In the genomic region with DNA sequence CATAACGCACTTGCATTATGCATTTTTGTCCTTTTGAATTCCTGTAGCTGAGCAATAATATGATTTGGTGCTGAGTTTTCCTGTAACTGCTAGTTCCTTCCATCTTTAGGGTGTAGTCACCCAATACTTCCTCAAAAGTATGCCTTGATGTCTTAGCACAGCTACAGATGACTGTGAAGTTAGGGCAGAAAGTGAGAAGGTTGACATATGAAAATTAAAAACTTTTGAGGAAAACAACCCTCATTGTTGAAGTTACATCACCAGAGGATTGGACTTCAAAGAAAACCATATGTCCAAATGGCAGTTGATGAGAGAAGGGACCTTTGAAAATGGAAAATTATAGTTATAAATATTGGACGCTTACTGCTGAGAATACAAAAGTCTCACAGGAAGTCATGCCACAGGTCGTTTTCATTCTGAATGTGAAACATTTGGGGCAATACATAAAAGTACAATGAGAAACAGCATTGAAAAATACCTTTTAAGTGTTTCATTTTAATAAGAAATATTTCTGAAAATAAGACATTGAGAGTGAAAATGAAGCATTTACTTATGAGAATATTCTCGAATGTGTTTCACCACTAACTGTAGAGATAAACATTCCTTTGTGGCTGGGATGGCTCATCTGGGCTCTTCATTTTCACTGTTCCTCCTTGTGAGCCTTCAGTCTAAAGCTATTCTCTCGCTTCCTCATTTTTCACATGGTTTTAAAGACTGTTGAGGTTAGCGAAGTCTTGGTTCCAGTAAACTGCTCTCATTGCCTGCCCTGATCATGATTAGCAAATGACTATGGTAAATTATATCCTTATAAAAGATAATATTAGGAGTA, we compare ENCODE assay signal across 1 cellular context.
TF ChIP-seq lines count a peak whose summit lies in the region.

No MANE protein-coding gene starts in this region.

TF ChIP-seq in GM12878, 131 proteins besides CTCF, POLR2A, EP300 and RAD21 (continued from another document and continues in another):
- no peak for TF ChIP-seq TAF1 (IDR thresholded peaks at IDR 0.05; ENCODE audit: borderline replicate concordance, low read depth, low read length)
- TF ChIP-seq, protein P1, sequence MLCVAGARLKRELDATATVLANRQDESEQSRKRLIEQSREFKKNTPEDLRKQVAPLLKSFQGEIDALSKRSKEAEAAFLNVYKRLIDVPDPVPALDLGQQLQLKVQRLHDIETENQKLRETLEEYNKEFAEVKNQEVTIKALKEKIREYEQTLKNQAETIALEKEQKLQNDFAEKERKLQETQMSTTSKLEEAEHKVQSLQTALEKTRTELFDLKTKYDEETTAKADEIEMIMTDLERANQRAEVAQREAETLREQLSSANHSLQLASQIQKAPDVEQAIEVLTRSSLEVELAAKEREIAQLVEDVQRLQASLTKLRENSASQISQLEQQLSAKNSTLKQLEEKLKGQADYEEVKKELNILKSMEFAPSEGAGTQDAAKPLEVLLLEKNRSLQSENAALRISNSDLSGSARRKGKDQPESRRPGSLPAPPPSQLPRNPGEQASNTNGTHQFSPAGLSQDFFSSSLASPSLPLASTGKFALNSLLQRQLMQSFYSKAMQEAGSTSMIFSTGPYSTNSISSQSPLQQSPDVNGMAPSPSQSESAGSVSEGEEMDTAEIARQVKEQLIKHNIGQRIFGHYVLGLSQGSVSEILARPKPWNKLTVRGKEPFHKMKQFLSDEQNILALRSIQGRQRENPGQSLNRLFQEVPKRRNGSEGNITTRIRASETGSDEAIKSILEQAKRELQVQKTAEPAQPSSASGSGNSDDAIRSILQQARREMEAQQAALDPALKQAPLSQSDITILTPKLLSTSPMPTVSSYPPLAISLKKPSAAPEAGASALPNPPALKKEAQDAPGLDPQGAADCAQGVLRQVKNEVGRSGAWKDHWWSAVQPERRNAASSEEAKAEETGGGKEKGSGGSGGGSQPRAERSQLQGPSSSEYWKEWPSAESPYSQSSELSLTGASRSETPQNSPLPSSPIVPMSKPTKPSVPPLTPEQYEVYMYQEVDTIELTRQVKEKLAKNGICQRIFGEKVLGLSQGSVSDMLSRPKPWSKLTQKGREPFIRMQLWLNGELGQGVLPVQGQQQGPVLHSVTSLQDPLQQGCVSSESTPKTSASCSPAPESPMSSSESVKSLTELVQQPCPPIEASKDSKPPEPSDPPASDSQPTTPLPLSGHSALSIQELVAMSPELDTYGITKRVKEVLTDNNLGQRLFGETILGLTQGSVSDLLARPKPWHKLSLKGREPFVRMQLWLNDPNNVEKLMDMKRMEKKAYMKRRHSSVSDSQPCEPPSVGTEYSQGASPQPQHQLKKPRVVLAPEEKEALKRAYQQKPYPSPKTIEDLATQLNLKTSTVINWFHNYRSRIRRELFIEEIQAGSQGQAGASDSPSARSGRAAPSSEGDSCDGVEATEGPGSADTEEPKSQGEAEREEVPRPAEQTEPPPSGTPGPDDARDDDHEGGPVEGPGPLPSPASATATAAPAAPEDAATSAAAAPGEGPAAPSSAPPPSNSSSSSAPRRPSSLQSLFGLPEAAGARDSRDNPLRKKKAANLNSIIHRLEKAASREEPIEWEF (IDR thresholded peaks at IDR 0.05; ENCODE audit: insufficient replicate concordance, low read depth, low read length) = peak; percentile 36
- peak; percentile 92 for TF ChIP-seq DPF2 (IDR thresholded peaks at IDR 0.05)
- peak; percentile 81 for TF ChIP-seq IKZF1 (conservative IDR thresholded peaks at IDR 0.05)
- TF ChIP-seq, protein P2, sequence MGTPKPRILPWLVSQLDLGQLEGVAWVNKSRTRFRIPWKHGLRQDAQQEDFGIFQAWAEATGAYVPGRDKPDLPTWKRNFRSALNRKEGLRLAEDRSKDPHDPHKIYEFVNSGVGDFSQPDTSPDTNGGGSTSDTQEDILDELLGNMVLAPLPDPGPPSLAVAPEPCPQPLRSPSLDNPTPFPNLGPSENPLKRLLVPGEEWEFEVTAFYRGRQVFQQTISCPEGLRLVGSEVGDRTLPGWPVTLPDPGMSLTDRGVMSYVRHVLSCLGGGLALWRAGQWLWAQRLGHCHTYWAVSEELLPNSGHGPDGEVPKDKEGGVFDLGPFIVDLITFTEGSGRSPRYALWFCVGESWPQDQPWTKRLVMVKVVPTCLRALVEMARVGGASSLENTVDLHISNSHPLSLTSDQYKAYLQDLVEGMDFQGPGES (IDR thresholded peaks at IDR 0.05) = no peak
- TF ChIP-seq SMARCA5 (IDR thresholded peaks at IDR 0.05) = peak; percentile 44; the same call in 1 of the 2 replicates
- peak; percentile 56; the same call in 1 of the 2 replicates for TF ChIP-seq RFX5 (IDR thresholded peaks at IDR 0.05; ENCODE audit: low read depth, low read length)
- peak; percentile 14; the same call in 1 of the 2 replicates for TF ChIP-seq MTA3 (IDR thresholded peaks at IDR 0.05; ENCODE audit: borderline replicate concordance, low read length)
- TF ChIP-seq GATAD2B (conservative IDR thresholded peaks at IDR 0.05; ENCODE audit: low read depth) = peak; percentile 60
- TF ChIP-seq SIN3A (IDR thresholded peaks at IDR 0.05; ENCODE audit: low read depth, low read length) = no peak
- TF ChIP-seq FOXM1 (IDR thresholded peaks at IDR 0.05; ENCODE audit: low read depth, low read length) = peak; percentile 86; the same call in 1 of the 2 replicates
- TF ChIP-seq CHD1 (IDR thresholded peaks at IDR 0.05; ENCODE audit: low read depth, low read length) = 0 out of 2 replicates have a peak, but pooled peaks have one; percentile 49
- TF ChIP-seq, protein P3, sequence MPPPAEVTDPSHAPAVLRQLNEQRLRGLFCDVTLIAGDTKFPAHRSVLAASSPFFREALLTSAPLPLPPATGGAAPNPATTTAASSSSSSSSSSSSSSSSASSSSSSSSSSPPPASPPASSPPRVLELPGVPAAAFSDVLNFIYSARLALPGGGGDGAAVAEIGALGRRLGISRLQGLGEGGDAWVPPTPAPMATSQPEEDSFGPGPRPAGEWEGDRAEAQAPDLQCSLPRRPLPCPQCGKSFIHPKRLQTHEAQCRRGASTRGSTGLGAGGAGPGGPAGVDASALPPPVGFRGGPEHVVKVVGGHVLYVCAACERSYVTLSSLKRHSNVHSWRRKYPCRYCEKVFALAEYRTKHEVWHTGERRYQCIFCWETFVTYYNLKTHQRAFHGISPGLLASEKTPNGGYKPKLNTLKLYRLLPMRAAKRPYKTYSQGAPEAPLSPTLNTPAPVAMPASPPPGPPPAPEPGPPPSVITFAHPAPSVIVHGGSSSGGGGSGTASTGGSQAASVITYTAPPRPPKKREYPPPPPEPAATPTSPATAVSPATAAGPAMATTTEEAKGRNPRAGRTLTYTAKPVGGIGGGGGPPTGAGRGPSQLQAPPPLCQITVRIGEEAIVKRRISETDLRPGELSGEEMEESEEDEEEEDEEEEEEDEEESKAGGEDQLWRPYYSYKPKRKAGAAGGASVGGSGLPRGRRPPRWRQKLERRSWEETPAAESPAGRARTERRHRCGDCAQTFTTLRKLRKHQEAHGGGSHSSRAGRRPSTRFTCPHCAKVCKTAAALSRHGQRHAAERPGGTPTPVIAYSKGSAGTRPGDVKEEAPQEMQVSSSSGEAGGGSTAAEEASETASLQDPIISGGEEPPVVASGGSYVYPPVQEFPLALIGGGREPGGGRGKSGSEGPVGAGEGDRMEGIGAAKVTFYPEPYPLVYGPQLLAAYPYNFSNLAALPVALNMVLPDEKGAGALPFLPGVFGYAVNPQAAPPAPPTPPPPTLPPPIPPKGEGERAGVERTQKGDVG (CRISPR knock-in tag; IDR thresholded peaks at IDR 0.05) = no peak
- no peak for TF ChIP-seq TCF12 (IDR thresholded peaks at IDR 0.05; ENCODE audit: low read depth, low read length)
- peak; percentile 80 for TF ChIP-seq TCF7 (IDR thresholded peaks at IDR 0.05; ENCODE audit: borderline replicate concordance)
- TF ChIP-seq GABPA (IDR thresholded peaks at IDR 0.05; ENCODE audit: low read depth) = peak; percentile 43; the same call in 1 of the 2 replicates
- peak; percentile 58; the same call in 1 of the 2 replicates for TF ChIP-seq ZNF217 (IDR thresholded peaks at IDR 0.05)
- peak; percentile 16 for TF ChIP-seq SIX5 (IDR thresholded peaks at IDR 0.05; ENCODE audit: low read depth, low read length, severe bottlenecking)
- no peak for TF ChIP-seq CHD4 (IDR thresholded peaks at IDR 0.05)
- peak; percentile 92 to 93 for TF ChIP-seq IKZF2 (IDR thresholded peaks at IDR 0.05)
- TF ChIP-seq TARDBP (IDR thresholded peaks at IDR 0.05; ENCODE audit: borderline replicate concordance) = no peak
- TF ChIP-seq RELA (IDR thresholded peaks at IDR 0.05; ENCODE audit: borderline replicate concordance, partially characterized antibody) = no peak
- TF ChIP-seq ZZZ3 (IDR thresholded peaks at IDR 0.05; ENCODE audit: control insufficient read depth, insufficient read length, low read depth) = no peak
- TF ChIP-seq SPI1 (IDR thresholded peaks at IDR 0.05; ENCODE audit: borderline replicate concordance, insufficient read depth, low read depth, low read length) = peak; percentile 99
- TF ChIP-seq, protein P4, sequence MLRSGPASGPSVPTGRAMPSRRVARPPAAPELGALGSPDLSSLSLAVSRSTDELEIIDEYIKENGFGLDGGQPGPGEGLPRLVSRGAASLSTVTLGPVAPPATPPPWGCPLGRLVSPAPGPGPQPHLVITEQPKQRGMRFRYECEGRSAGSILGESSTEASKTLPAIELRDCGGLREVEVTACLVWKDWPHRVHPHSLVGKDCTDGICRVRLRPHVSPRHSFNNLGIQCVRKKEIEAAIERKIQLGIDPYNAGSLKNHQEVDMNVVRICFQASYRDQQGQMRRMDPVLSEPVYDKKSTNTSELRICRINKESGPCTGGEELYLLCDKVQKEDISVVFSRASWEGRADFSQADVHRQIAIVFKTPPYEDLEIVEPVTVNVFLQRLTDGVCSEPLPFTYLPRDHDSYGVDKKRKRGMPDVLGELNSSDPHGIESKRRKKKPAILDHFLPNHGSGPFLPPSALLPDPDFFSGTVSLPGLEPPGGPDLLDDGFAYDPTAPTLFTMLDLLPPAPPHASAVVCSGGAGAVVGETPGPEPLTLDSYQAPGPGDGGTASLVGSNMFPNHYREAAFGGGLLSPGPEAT (IDR thresholded peaks at IDR 0.05; ENCODE audit: low read depth) = peak; percentile 91
- peak; percentile 59; the same call in 1 of the 2 replicates for TF ChIP-seq CHD2 (IDR thresholded peaks at IDR 0.05; ENCODE audit: borderline replicate concordance, low read depth, low read length)
- TF ChIP-seq ETV6 (conservative IDR thresholded peaks at IDR 0.05 in 1 of 2, IDR thresholded peaks at IDR 0.05 in 1 of 2; ENCODE audit: borderline replicate concordance in 1 of 2, low read depth in 1 of 2) = peak in 1 of 2 experiments; percentile 91; a peak in 2 of 4 replicates
- TF ChIP-seq, protein P5, sequence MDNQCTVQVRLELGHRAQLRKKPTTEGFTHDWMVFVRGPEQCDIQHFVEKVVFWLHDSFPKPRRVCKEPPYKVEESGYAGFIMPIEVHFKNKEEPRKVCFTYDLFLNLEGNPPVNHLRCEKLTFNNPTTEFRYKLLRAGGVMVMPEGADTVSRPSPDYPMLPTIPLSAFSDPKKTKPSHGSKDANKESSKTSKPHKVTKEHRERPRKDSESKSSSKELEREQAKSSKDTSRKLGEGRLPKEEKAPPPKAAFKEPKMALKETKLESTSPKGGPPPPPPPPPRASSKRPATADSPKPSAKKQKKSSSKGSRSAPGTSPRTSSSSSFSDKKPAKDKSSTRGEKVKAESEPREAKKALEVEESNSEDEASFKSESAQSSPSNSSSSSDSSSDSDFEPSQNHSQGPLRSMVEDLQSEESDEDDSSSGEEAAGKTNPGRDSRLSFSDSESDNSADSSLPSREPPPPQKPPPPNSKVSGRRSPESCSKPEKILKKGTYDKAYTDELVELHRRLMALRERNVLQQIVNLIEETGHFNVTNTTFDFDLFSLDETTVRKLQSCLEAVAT (IDR thresholded peaks at IDR 0.05) = peak; percentile 72
- TF ChIP-seq, protein P6, sequence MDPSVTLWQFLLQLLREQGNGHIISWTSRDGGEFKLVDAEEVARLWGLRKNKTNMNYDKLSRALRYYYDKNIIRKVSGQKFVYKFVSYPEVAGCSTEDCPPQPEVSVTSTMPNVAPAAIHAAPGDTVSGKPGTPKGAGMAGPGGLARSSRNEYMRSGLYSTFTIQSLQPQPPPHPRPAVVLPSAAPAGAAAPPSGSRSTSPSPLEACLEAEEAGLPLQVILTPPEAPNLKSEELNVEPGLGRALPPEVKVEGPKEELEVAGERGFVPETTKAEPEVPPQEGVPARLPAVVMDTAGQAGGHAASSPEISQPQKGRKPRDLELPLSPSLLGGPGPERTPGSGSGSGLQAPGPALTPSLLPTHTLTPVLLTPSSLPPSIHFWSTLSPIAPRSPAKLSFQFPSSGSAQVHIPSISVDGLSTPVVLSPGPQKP (IDR thresholded peaks at IDR 0.05; ENCODE audit: low read depth, low read length) = 0 out of 2 replicates have a peak, but pooled peaks have one; percentile 28
- TF ChIP-seq, protein P7, sequence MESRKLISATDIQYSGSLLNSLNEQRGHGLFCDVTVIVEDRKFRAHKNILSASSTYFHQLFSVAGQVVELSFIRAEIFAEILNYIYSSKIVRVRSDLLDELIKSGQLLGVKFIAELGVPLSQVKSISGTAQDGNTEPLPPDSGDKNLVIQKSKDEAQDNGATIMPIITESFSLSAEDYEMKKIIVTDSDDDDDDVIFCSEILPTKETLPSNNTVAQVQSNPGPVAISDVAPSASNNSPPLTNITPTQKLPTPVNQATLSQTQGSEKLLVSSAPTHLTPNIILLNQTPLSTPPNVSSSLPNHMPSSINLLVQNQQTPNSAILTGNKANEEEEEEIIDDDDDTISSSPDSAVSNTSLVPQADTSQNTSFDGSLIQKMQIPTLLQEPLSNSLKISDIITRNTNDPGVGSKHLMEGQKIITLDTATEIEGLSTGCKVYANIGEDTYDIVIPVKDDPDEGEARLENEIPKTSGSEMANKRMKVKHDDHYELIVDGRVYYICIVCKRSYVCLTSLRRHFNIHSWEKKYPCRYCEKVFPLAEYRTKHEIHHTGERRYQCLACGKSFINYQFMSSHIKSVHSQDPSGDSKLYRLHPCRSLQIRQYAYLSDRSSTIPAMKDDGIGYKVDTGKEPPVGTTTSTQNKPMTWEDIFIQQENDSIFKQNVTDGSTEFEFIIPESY (IDR thresholded peaks at IDR 0.05) = 0 out of 2 replicates have a peak, but pooled peaks have one; percentile 6
- TF ChIP-seq, protein P8, sequence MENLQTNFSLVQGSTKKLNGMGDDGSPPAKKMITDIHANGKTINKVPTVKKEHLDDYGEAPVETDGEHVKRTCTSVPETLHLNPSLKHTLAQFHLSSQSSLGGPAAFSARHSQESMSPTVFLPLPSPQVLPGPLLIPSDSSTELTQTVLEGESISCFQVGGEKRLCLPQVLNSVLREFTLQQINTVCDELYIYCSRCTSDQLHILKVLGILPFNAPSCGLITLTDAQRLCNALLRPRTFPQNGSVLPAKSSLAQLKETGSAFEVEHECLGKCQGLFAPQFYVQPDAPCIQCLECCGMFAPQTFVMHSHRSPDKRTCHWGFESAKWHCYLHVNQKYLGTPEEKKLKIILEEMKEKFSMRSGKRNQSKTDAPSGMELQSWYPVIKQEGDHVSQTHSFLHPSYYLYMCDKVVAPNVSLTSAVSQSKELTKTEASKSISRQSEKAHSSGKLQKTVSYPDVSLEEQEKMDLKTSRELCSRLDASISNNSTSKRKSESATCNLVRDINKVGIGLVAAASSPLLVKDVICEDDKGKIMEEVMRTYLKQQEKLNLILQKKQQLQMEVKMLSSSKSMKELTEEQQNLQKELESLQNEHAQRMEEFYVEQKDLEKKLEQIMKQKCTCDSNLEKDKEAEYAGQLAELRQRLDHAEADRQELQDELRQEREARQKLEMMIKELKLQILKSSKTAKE (IDR thresholded peaks at IDR 0.05; ENCODE audit: low read depth, poor library complexity, severe bottlenecking) = peak; percentile 88
